11 cellular contexts compared by ENCODE assay signal in genomic region chr5:132264546-132265335, GRCh38. TPM values are rescaled to one million over a fixed set of nuclear protein-coding genes. Genes with fewer than 3 reads are reported as not detected.
DNase-seq lines count a peak whose midpoint lies in the region; ATAC-seq and TF ChIP-seq lines count a peak whose summit lies in the region.
"Had no signal": no experiment of that assay in that cellular context is flagged by ENCODE, and none has a peak within 500 bp of the region (broad histone marks: within the 10 kb centered on the region; RNA-seq: fewer than 3 reads in every experiment).

No MANE protein-coding gene starts in this region.

- no peaks in the 10 kb centered on the region for H3K79me2 ChIP-seq in OCI-LY7 (ENCODE audit: insufficient read depth, low read depth, low read length)

- H3K36me3 Mint-ChIP-seq in activated CD8-positive, alpha-beta memory T cell treated with anti-CD3 and anti-CD28 coated beads, Interleukin-2, amount 10 ng/mL, durations not matched to agents 7 days and 5 days, result no peaks in the 10 kb centered on the region
- peaks cover 35% of the 10 kb centered on the region for H3K36me3 Mint-ChIP-seq in nephron (ENCODE audit: low read depth)

- H3K4me1 ChIP-seq in tibial artery, result peaks cover 0 to 98% (median 64%) of the 10 kb centered on the region in 4 donors
- H3K4me1 ChIP-seq in OCI-LY7 (ENCODE audit: insufficient read depth, low read length, poor library complexity, severe bottlenecking), result no peaks in the 10 kb centered on the region

- no peak overlapping the region for H3K4me2 ChIP-seq in OCI-LY7 (ENCODE audit: low read length)

- no peaks in the 10 kb centered on the region for H3K27me3 ChIP-seq in tibial artery

- intact Hi-C loops in tibial artery (cut with DNase I; ENCODE audit: low total_unique reads), result no loop called here
- intact Hi-C loops in OCI-LY7 (cut with micrococcal nuclease; ENCODE audit: unreplicated experiment), result no loop called here

- POLR2A ChIA-PET in OCI-LY7 (lab: Charles Lee), result interaction anchor here (0.7 kb wide), 1 partner anchor 26 kb away, joined by 4 read pairs; no protein-coding TSS in a partner anchor

- H3K4me3 ChIP-seq in tibial artery (no peak overlapping the region), OCI-LY7 (ENCODE audit: low read depth, low read length, poor library complexity, severe bottlenecking) (no peak overlapping the region)

- no peak overlapping the region for H3K27ac Mint-ChIP-seq in activated CD8-positive, alpha-beta memory T cell treated with anti-CD3 and anti-CD28 coated beads, Interleukin-2, amount 10 ng/mL, durations not matched to agents 7 days and 5 days
- H3K27ac Mint-ChIP-seq in nephron, result peak overlapping the region; percentile 19 to 95 (median 86)

- H3K9me3 Mint-ChIP-seq in activated CD8-positive, alpha-beta memory T cell treated with anti-CD3 and anti-CD28 coated beads, Interleukin-2, amount 10 ng/mL, durations not matched to agents 7 days and 5 days (ENCODE audit: low read depth), result no peaks in the 10 kb centered on the region
- no peaks in the 10 kb centered on the region for H3K9me3 Mint-ChIP-seq in nephron

- H3K4me1 Mint-ChIP-seq in activated CD8-positive, alpha-beta memory T cell treated with anti-CD3 and anti-CD28 coated beads, Interleukin-2, amount 10 ng/mL, durations not matched to agents 7 days and 5 days, result peaks cover 18% of the 10 kb centered on the region
- H3K4me1 Mint-ChIP-seq in nephron, result peaks cover 87% of the 10 kb centered on the region

- BruUV-seq in OCI-LY7 (replicated peaks; lab: Mats Ljungman, UMichigan), result no TSS peak

- CTCF ChIA-PET in activated CD8-positive, alpha-beta memory T cell treated with anti-CD3 and anti-CD28 coated beads, Interleukin-2, amount 10 ng/mL, durations not matched to agents 7 days and 5 days (lab: Charles Lee), result no interaction called here
- CTCF ChIA-PET in OCI-LY7 (lab: Charles Lee; ENCODE audit: unreplicated experiment), result interaction anchor here (0.6 kb wide), 2 partner anchors 9 to 27 kb away, joined by 3 read pairs; no protein-coding TSS in a partner anchor

- no peaks in the 10 kb centered on the region for H3K9me2 ChIP-seq in OCI-LY7 (ENCODE audit: insufficient read depth, low read length)

- DNase-seq in activated CD8-positive, alpha-beta memory T cell treated with anti-CD3 and anti-CD28 coated beads, Interleukin-2, amount 10 ng/mL, durations not matched to agents 7 days and 5 days, result peak; percentile 37
- DNase-seq in activated CD8-positive, alpha-beta memory T cell treated with anti-CD3 and anti-CD28 coated beads, Interleukin-2, amount 50 U/mL, for 48 hours, result no peak
- no peak for DNase-seq in tibial artery
- no peak for DNase-seq in RKO (ENCODE audit: low spot score)
- no peak for DNase-seq in OCI-LY7 (ENCODE audit: low spot score)
- DNase-seq: caudate nucleus, glutamatergic neuron had no signal

- H2AFZ ChIP-seq in OCI-LY7 (ENCODE audit: low read length), result no peak overlapping the region

- ATAC-seq in activated CD8-positive, alpha-beta memory T cell treated with anti-CD3 and anti-CD28 coated beads, Interleukin-2, amount 10 ng/mL, durations not matched to agents 7 days and 5 days, result no peak
- ATAC-seq in GM19035 (IDR thresholded peaks at IDR 0.05; ENCODE audit: unreplicated experiment), result no peak

- no peaks in the 10 kb centered on the region for H3K27me3 Mint-ChIP-seq in activated CD8-positive, alpha-beta memory T cell treated with anti-CD3 and anti-CD28 coated beads, Interleukin-2, amount 10 ng/mL, durations not matched to agents 7 days and 5 days
- H3K27me3 Mint-ChIP-seq in nephron (ENCODE audit: low read depth), result peaks cover 4% of the 10 kb centered on the region

- H3K9me3 ChIP-seq in tibial artery (no peaks in the 10 kb centered on the region), OCI-LY7 (ENCODE audit: low read length) (no peaks in the 10 kb centered on the region)
- H3K9me3 ChIP-seq: neutrophil had no signal

- TF ChIP-seq CTCF in nephron (IDR thresholded peaks at IDR 0.05; ENCODE audit: unreplicated experiment in 3 of 3), result no peak
- TF ChIP-seq CTCF in tibial artery (IDR thresholded peaks at IDR 0.05), result no peak
- no peak for TF ChIP-seq CTCF in OCI-LY7 (conservative IDR thresholded peaks at IDR 0.05; ENCODE audit: low read length)

- H3K36me3 ChIP-seq in tibial artery (peaks cover 0 to 39% (median 16%) of the 10 kb centered on the region in 3 donors), OCI-LY7 (ENCODE audit: insufficient read depth, low read length) (no peaks in the 10 kb centered on the region)
- H3K36me3 ChIP-seq: neutrophil had no signal

- H4K20me1 ChIP-seq in OCI-LY7 (ENCODE audit: insufficient read depth, low read length), result no peaks in the 10 kb centered on the region

- H3K4me3 Mint-ChIP-seq in activated CD8-positive, alpha-beta memory T cell treated with anti-CD3 and anti-CD28 coated beads, Interleukin-2, amount 10 ng/mL, durations not matched to agents 7 days and 5 days, result no peak overlapping the region
- H3K4me3 Mint-ChIP-seq in nephron, result peak overlapping the region in 1 of 3 experiments; percentile 26

- H3K27ac ChIP-seq in cingulate gyrus (ENCODE audit: low read depth, low read length), result peak overlapping the region; percentile 67
- peak overlapping the region; percentile 95 to 96 for H3K27ac ChIP-seq in tibial artery
- H3K27ac ChIP-seq in OCI-LY7 (ENCODE audit: low read depth, low read length, poor library complexity, severe bottlenecking), result no peak overlapping the region
- H3K27ac ChIP-seq: neutrophil had no signal

RNA-seq across cellular contexts. Expression of gene PDLIM4, which starts 7.2 kb away (rescaled TPM):
- 1 to 10 TPM in 1 of 2 experiments, not detected in 1; 2.3 TPM for total RNA-seq in activated CD8-positive, alpha-beta memory T cell treated with anti-CD3 and anti-CD28 coated beads, Interleukin-2, amount 10 ng/mL, durations not matched to agents 7 days and 5 days
- not detected in 2 replicates for total RNA-seq in OCI-LY7 (2014; rRNA removed; shearing (Covaris generic))
- not detected in 2 replicates for total RNA-seq in OCI-LY7 (2022)

RNA-seq across cellular contexts. Expression of gene SLC22A4, which starts 29.5 kb away (rescaled TPM):
- under 1 TPM; 0.32 to 0.75 TPM for total RNA-seq in activated CD8-positive, alpha-beta memory T cell treated with anti-CD3 and anti-CD28 coated beads, Interleukin-2, amount 10 ng/mL, durations not matched to agents 7 days and 5 days
- total RNA-seq in OCI-LY7 (2014; rRNA removed; shearing (Covaris generic)), result not detected in 2 replicates
- not detected in 2 replicates for total RNA-seq in OCI-LY7 (2022)

RNA-seq across cellular contexts. Expression of gene P4HA2, which starts 37.1 kb away (rescaled TPM):
- total RNA-seq in activated CD8-positive, alpha-beta memory T cell treated with anti-CD3 and anti-CD28 coated beads, Interleukin-2, amount 10 ng/mL, durations not matched to agents 7 days and 5 days, result 10 to 100 TPM in 1 of 2 experiments, 1 to 10 TPM in 1; 8.3 to 19.4 TPM
- total RNA-seq in OCI-LY7 (2014; rRNA removed; shearing (Covaris generic)), result 7.2 and 8.9 TPM in 2 replicates
- total RNA-seq in OCI-LY7 (2022), result 0.32 and 0.33 TPM in 2 replicates
